ENCODE assay signal across 8 cellular contexts in genomic region chr10:59176241-59177030, GRCh38. TPM values are rescaled to one million over a fixed set of nuclear protein-coding genes. Genes with fewer than 3 reads are reported as not detected.
DNase-seq lines count a peak whose midpoint lies in the region; ATAC-seq lines count a peak whose summit lies in the region.

TSS of gene PHYHIPL (plus strand) at chr10:59176643. CDS start at chr10:59176854, 211 bp downstream.

- peaks cover 14% of the 10 kb centered on the region for H3K27me3 Mint-ChIP-seq in activated CD4-positive, alpha-beta memory T cell treated with anti-CD3 and anti-CD28 coated beads, Interleukin-2, amount 10 ng/mL, durations not matched to agents 7 days and 5 days

- H3K27me3 ChIP-seq in NT2/D1 (ENCODE audit: insufficient read depth, insufficient read length): peaks cover 17% of the 10 kb centered on the region

- no peaks in the 10 kb centered on the region for H3K4me1 ChIP-seq in NT2/D1 (ENCODE audit: insufficient read depth, insufficient read length)

- POLR2A ChIA-PET in activated CD4-positive, alpha-beta memory T cell treated with anti-CD3 and anti-CD28 coated beads, Interleukin-2, amount 10 ng/mL, durations not matched to agents 7 days and 5 days (lab: Charles Lee): no interaction called here

- intact Hi-C loops in head of caudate nucleus (cut with DNase I): loop anchor here (5.0 kb wide), 1 partner anchor 214 kb away; no protein-coding TSS in a partner anchor

- H3K4me1 Mint-ChIP-seq in activated CD4-positive, alpha-beta memory T cell treated with anti-CD3 and anti-CD28 coated beads, Interleukin-2, amount 10 ng/mL, durations not matched to agents 7 days and 5 days: peaks cover 4% of the 10 kb centered on the region

- peak within 1 kb of the TSS; percentile 29 for H3K4me3 ChIP-seq in NT2/D1 (ENCODE audit: insufficient read length, low read depth)

- H3K9ac ChIP-seq in NT2/D1 (ENCODE audit: insufficient read length, low read depth): peak within 1 kb of the TSS; percentile 64

- H3K36me3 Mint-ChIP-seq in activated CD4-positive, alpha-beta memory T cell treated with anti-CD3 and anti-CD28 coated beads, Interleukin-2, amount 10 ng/mL, durations not matched to agents 7 days and 5 days (ENCODE audit: low read depth): peaks cover 4% of the 10 kb centered on the region

- ATAC-seq in GM18867 (IDR thresholded peaks at IDR 0.05; ENCODE audit: unreplicated experiment): no peak

- DNase-seq in HK-2 (ENCODE audit: unreplicated experiment) (peak; percentile 41), NT2/D1 (ENCODE audit: low read depth, low spot score) (peak; percentile 6), head of caudate nucleus (peak; percentile 16 to 88 (median 76)), pons (ENCODE audit: low spot score) (peak; percentile 53), amniotic stem cell (lab: John Stamatoyannopoulos, UW) (no peak), HUDEP-2 (lab: John Stamatoyannopoulos, UW; ENCODE audit: unreplicated experiment in 76 of 76) (no peak)
- no peak for DNase-seq in activated CD4-positive, alpha-beta memory T cell treated with anti-CD3 and anti-CD28 coated beads, Interleukin-2, amount 10 ng/mL, durations not matched to agents 7 days and 5 days

- no peak within 1 kb of the TSS for H3K4me3 Mint-ChIP-seq in activated CD4-positive, alpha-beta memory T cell treated with anti-CD3 and anti-CD28 coated beads, Interleukin-2, amount 10 ng/mL, durations not matched to agents 7 days and 5 days

- H3K9me3 Mint-ChIP-seq in activated CD4-positive, alpha-beta memory T cell treated with anti-CD3 and anti-CD28 coated beads, Interleukin-2, amount 10 ng/mL, durations not matched to agents 7 days and 5 days: no peaks in the 10 kb centered on the region

- CTCF ChIA-PET in activated CD4-positive, alpha-beta memory T cell treated with anti-CD3 and anti-CD28 coated beads, Interleukin-2, amount 10 ng/mL, durations not matched to agents 7 days and 5 days (lab: Charles Lee): no interaction called here

- H3K27ac Mint-ChIP-seq in activated CD4-positive, alpha-beta memory T cell treated with anti-CD3 and anti-CD28 coated beads, Interleukin-2, amount 10 ng/mL, durations not matched to agents 7 days and 5 days: no peak within 1 kb of the TSS

- H3K9me3 ChIP-seq in NT2/D1 (ENCODE audit: insufficient read depth, low read length): no peaks in the 10 kb centered on the region

- H3K36me3 ChIP-seq in NT2/D1 (ENCODE audit: insufficient read depth, insufficient read length, low read length): no peaks in the 10 kb centered on the region

RNA-seq across cellular contexts. Expression of gene PHYHIPL, which starts in this region (rescaled TPM):
- total RNA-seq in activated CD4-positive, alpha-beta memory T cell treated with anti-CD3 and anti-CD28 coated beads, Interleukin-2, amount 10 ng/mL, durations not matched to agents 7 days and 5 days: not detected

Comparison
In these comparisons a context has a peak if more than half of its experiments do, and no peak if none do; other contexts are left out.
1. DNase-seq: peak in HK-2 (single experiment), NT2/D1 (single experiment), head of caudate nucleus (42 of 42) and pons (single experiment); none in amniotic stem cell (single experiment), HUDEP-2 (0 of 76) and activated CD4-positive, alpha-beta memory T cell treated with anti-CD3 and anti-CD28 coated beads, Interleukin-2, amount 10 ng/mL, durations not matched to agents 7 days and 5 days (single experiment).